In genomic region chr2:101985101-101985792, GRCh38 we compare ENCODE assay signal across 21 cellular contexts. TPM values are rescaled to one million over a fixed set of nuclear protein-coding genes. Genes with fewer than 3 reads are reported as not detected.
DNase-seq lines count a peak whose midpoint lies in the region; ATAC-seq and TF ChIP-seq lines count a peak whose summit lies in the region.
"Had no signal": no experiment of that assay in that cellular context is flagged by ENCODE, and none has a peak within 500 bp of the region (broad histone marks: within the 10 kb centered on the region; RNA-seq: fewer than 3 reads in every experiment).

No MANE protein-coding gene starts in this region.

- peak overlapping the region; percentile 64 for H4K91ac ChIP-seq in trophoblast cell (ENCODE audit: low read depth, low read length)

- peak overlapping the region; percentile 14 to 49 (median 42) for H3K4me3 Mint-ChIP-seq in immature natural killer cell
- H3K4me3 Mint-ChIP-seq: activated CD4-positive, alpha-beta memory T cell treated with anti-CD3 and anti-CD28 coated beads for 36 hours; endodermal cell had no signal

- no peak for ATAC-seq in HG02763 (IDR thresholded peaks at IDR 0.05; ENCODE audit: unreplicated experiment)

- CTCF ChIA-PET in PC-9 (lab: Charles Lee), result interaction anchor here (0.6 kb wide), 2 partner anchors 49 to 366 kb away, joined by 3 to 4 read pairs; no protein-coding TSS in a partner anchor

- no peak overlapping the region for H3K18ac ChIP-seq in trophoblast cell (ENCODE audit: low read length)

- H3K36me3 Mint-ChIP-seq in immature natural killer cell, result no peaks in the 10 kb centered on the region
- H3K36me3 Mint-ChIP-seq: activated CD4-positive, alpha-beta memory T cell treated with anti-CD3 and anti-CD28 coated beads for 36 hours had no signal

- intact Hi-C loops in PC-9 (cut with micrococcal nuclease; ENCODE audit: unreplicated experiment), result loop anchor here (1.0 to 5.0 kb wide), 2 partner anchors 14 to 468 kb away; no protein-coding TSS in a partner anchor
- intact Hi-C loops in uterus (cut with DNase I; ENCODE audit: low total_unique reads), result no loop called here

- WGBS in trophoblast cell (ENCODE audit: extremely low coverage, insufficient coverage, insufficient read length), result no CpG with 5 or more reads among the region's 7 CpGs

- H3K36me3 ChIP-seq in PC-9 (ENCODE audit: low read depth) (no peaks in the 10 kb centered on the region), trophoblast cell (ENCODE audit: control insufficient read depth in 1 of 2, insufficient read depth in 2 of 2, low read length in 2 of 2) (no peaks in the 10 kb centered on the region), uterus (no peaks in the 10 kb centered on the region)
- H3K36me3 ChIP-seq: ovary, right atrium auricular region had no signal

- no peak overlapping the region for H2BK120ac ChIP-seq in trophoblast cell (ENCODE audit: insufficient read depth, low read length, poor library complexity)

- H3K79me1 ChIP-seq in trophoblast cell (ENCODE audit: low read length), result peaks cover 8% of the 10 kb centered on the region

- H3K27me3 ChIP-seq in PC-9 (ENCODE audit: insufficient read depth, low read depth) (no peaks in the 10 kb centered on the region), trophoblast cell (ENCODE audit: insufficient read depth, low read length) (no peaks in the 10 kb centered on the region), uterus (no peaks in the 10 kb centered on the region)
- H3K27me3 ChIP-seq: ovary, right atrium auricular region had no signal

- H3K79me2 ChIP-seq in PC-9 (ENCODE audit: low read depth) (no peaks in the 10 kb centered on the region; the same call in 1 of the 2 replicates), trophoblast cell (ENCODE audit: control insufficient read depth, insufficient read depth, low read length, poor library complexity) (no peaks in the 10 kb centered on the region)

- no peak overlapping the region for H3K23ac ChIP-seq in trophoblast cell (ENCODE audit: low read length)

- H3K27me3 Mint-ChIP-seq in immature natural killer cell (ENCODE audit: low read depth in 3 of 3), result peaks cover 16 to 50% (median 40%) of the 10 kb centered on the region in 3 donors

- POLR2A ChIA-PET in PC-9 (lab: Charles Lee; ENCODE audit: unreplicated experiment), result no interaction called here

- no peaks in the 10 kb centered on the region for H3K9me2 ChIP-seq in PC-9 (ENCODE audit: insufficient read depth)

- TF ChIP-seq POLR2A in uterus (IDR thresholded peaks at IDR 0.05), result no peak

- H4K12ac ChIP-seq in trophoblast cell (ENCODE audit: low read depth, low read length), result no peak overlapping the region

- DNase-seq in HPDE6-E6E7 (ENCODE audit: extremely low spot score) (peak; percentile 87), PC-9 (peak; percentile 78 to 97), immature natural killer cell (no peak), trophoblast cell (peak; percentile 91), coronary artery (ENCODE audit: low spot score) (no peak), uterus (no peak)
- DNase-seq: activated CD4-positive, alpha-beta memory T cell treated with anti-CD3 and anti-CD28 coated beads for 36 hours; activated effector memory CD4-positive, alpha-beta T cell treated with Interleukin-2 at 50 U/mL for 16 hours; DMS153; endodermal cell; kidney glomerular epithelial cell; NCI-H1105 treated with DMSO at 0.1 percent for 48 hours; NCI-H2029 treated with DMSO at 0.1 percent for 48 hours; NCI-H226; OCI-M1; ovary; SIG-M5; stimulated activated CD4-positive, alpha-beta T cell treated with anti-CD3 and anti-CD28 coated beads, Interleukin-4, amount 100 ng/mL, for 24 hours; stimulated activated naive CD4-positive, alpha-beta T cell had no signal

- H3K4me3 ChIP-seq in PC-9 (peak overlapping the region; percentile 19; the same call in 1 of the 2 replicates), trophoblast cell (ENCODE audit: low read depth, low read length) (no peak overlapping the region), coronary artery (no peak overlapping the region), uterus (no peak overlapping the region)
- H3K4me3 ChIP-seq: ovary, right atrium auricular region had no signal

- H4K8ac ChIP-seq in trophoblast cell (ENCODE audit: low read depth, low read length), result no peak overlapping the region

- peak overlapping the region; percentile 25 for H2AK5ac ChIP-seq in trophoblast cell (ENCODE audit: low read length)

- H3K27ac ChIP-seq in PC-9 (peak overlapping the region; percentile 93), trophoblast cell (ENCODE audit: low read depth, low read length) (no peak overlapping the region), coronary artery (no peak overlapping the region), uterus (no peak overlapping the region)
- H3K27ac ChIP-seq: ovary, right atrium auricular region had no signal

- no peak for TF ChIP-seq CTCF in PC-9 (conservative IDR thresholded peaks at IDR 0.05)
- no peak for TF ChIP-seq CTCF in coronary artery (IDR thresholded peaks at IDR 0.05)
- TF ChIP-seq CTCF in uterus (IDR thresholded peaks at IDR 0.05), result no peak

- peak overlapping the region in 5 of 6 donors; percentile 42 to 84 (median 82) for H3K27ac Mint-ChIP-seq in immature natural killer cell
- H3K27ac Mint-ChIP-seq: activated CD4-positive, alpha-beta memory T cell treated with anti-CD3 and anti-CD28 coated beads for 36 hours; endodermal cell had no signal

- H3K4me1 Mint-ChIP-seq in immature natural killer cell, result peaks cover 76 to 81% of the 10 kb centered on the region in 2 donors

- no peaks in the 10 kb centered on the region for H3K9me3 Mint-ChIP-seq in immature natural killer cell
- H3K9me3 Mint-ChIP-seq: activated CD4-positive, alpha-beta memory T cell treated with anti-CD3 and anti-CD28 coated beads for 36 hours; endodermal cell had no signal

- H3K9me3 ChIP-seq in PC-9 (ENCODE audit: insufficient read depth, low read depth) (no peaks in the 10 kb centered on the region), trophoblast cell (ENCODE audit: insufficient read depth, low read depth, low read length) (peaks cover 2% of the 10 kb centered on the region), uterus (no peaks in the 10 kb centered on the region)
- H3K9me3 ChIP-seq: ovary, right atrium auricular region had no signal

- no peak overlapping the region for H3K9ac ChIP-seq in trophoblast cell (ENCODE audit: low read length)

- no peak overlapping the region for H2BK5ac ChIP-seq in trophoblast cell (ENCODE audit: low read depth, low read length, poor library complexity)

- no peaks in the 10 kb centered on the region for H4K20me1 ChIP-seq in PC-9 (ENCODE audit: insufficient read depth)

- H3K4me1 ChIP-seq in PC-9 (replicated peaks; ENCODE audit: insufficient read depth) (peaks cover 60% of the 10 kb centered on the region), trophoblast cell (ENCODE audit: control insufficient read depth in 1 of 2, insufficient read depth in 2 of 2, low read length in 2 of 2) (peaks cover 9 to 15% of the 10 kb centered on the region in 2 experiments), uterus (no peaks in the 10 kb centered on the region)

- BruUV-seq in PC-9 (replicated peaks; lab: Mats Ljungman, UMichigan), result no TSS peak

- H3K4me2 ChIP-seq in PC-9 (peak overlapping the region; percentile 64), trophoblast cell (ENCODE audit: low read length) (no peak overlapping the region)

- H2BK12ac ChIP-seq in trophoblast cell (ENCODE audit: low read length), result no peak overlapping the region

- H2AFZ ChIP-seq in PC-9 (no peak overlapping the region), trophoblast cell (ENCODE audit: insufficient read depth, low read length, poor library complexity) (no peak overlapping the region)

- H3F3A ChIP-seq in PC-9 (ENCODE audit: insufficient read depth, low read depth), result peaks cover 51% of the 10 kb centered on the region

- no peak overlapping the region for H3K4ac ChIP-seq in trophoblast cell (ENCODE audit: low read depth, low read length)

- H3K14ac ChIP-seq in trophoblast cell (ENCODE audit: low read length), result no peak overlapping the region

RNA-seq across cellular contexts. Expression of gene IL1R2, which starts 6.5 kb away (rescaled TPM):
- total RNA-seq in PC-9 (2021), result 3.3 and 3.8 TPM in 2 replicates
- polyA plus RNA-seq in immature natural killer cell, result 1 to 10 TPM in 2 of 3 donors, not detected in 1; 1.8 to 3.3 TPM
- 1.0 and 1.4 TPM in 2 replicates for polyA plus RNA-seq in trophoblast cell (2013)
- total RNA-seq in uterus, result 1 to 10 TPM; 2.9 to 8.2 (median 4.9) TPM

Comparison
In these comparisons a context has a peak if more than half of its experiments do, and no peak if none do; other contexts are left out.
1. DNase-seq: peak in HPDE6-E6E7 (single experiment), PC-9 (2 of 2) and trophoblast cell (2 of 2); none in immature natural killer cell (0 of 3), coronary artery (single experiment) and uterus (0 of 2).